Comparison of ENCODE assay signal across 8 cellular contexts in the genomic region with DNA sequence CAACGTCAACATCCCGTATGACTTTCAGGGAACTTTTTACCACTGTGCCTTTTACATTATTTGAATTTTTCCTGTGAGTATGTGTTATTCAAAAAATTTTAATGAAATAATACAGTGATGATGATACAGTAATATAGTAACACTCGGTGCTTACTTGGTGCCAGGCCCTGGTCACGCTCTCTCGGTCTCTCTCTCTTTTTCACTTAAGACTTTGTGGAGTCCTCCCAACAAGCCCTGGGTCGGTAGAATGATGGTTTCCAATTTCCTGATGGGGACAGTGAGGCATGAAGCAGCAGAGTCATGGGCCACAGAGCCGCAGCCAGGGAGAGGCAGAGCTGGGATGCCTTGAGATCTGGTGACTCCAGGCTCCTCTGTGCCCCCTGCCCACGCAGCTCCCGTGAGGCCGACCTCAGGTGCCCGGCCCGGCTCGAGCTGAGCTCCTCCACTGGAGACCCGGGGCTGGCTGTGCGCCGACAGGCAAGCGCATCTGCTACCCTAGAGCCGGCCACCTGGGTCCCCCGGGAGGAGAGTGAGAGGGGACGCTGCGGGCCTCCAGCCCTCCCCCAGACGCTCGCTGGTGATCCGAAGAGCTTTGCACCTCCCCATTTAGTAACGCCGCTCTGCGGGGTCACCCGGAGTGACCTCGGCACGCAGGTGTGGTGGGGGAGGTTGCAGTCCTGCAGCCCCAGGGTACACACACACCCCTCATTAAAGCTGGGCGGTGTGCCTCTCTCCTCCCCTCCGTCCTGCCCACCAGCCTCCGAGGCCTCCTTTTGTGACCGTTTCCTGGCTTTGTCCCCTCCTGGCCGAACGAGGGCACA. TPM values are rescaled to one million over a fixed set of nuclear protein-coding genes. Genes with fewer than 3 reads are reported as not detected.
DNase-seq lines count a peak whose midpoint lies in the region; ATAC-seq and TF ChIP-seq lines count a peak whose summit lies in the region.

No MANE protein-coding gene starts in this region.

- ATAC-seq in GM21737 (IDR thresholded peaks at IDR 0.05; ENCODE audit: unreplicated experiment) (no peak), GM21529 (IDR thresholded peaks at IDR 0.05; ENCODE audit: unreplicated experiment) (no peak), GM18861 (IDR thresholded peaks at IDR 0.05; ENCODE audit: unreplicated experiment) (no peak)

- POLR2A ChIA-PET in BJ (lab: Charles Lee) = interaction anchor here (0.6 kb wide), 1 partner anchor 360 kb away, joined by 3 read pairs; no protein-coding TSS in a partner anchor

- no peaks in the 10 kb centered on the region for H3K9me3 Mint-ChIP-seq in mesothelial cell of epicardium

- TF ChIP-seq CTCF in BJ (IDR thresholded peaks at IDR 0.05; ENCODE audit: insufficient read depth, low read depth, low read length) (no peak), colonic mucosa (IDR thresholded peaks at IDR 0.05) (no peak), mesothelial cell of epicardium (IDR thresholded peaks at IDR 0.05; ENCODE audit: unreplicated experiment) (no peak)

- H3K9me3 ChIP-seq in colonic mucosa = no peaks in the 10 kb centered on the region

- no peaks in the 10 kb centered on the region for H3K4me1 ChIP-seq in colonic mucosa

- peak overlapping the region in 1 of 2 donors; percentile 26 for H3K9ac ChIP-seq in colonic mucosa (ENCODE audit: low read depth in 2 of 2, low read length in 2 of 2)

- H3K36me3 Mint-ChIP-seq in mesothelial cell of epicardium = no peaks in the 10 kb centered on the region

- CTCF ChIA-PET in BJ (lab: Yijun Ruan, JAX) = interaction anchor here (1.3 kb wide), 1 partner anchor 409 kb away, joined by 3 read pairs; no protein-coding TSS in a partner anchor

- peak overlapping the region; percentile 78 for H3K27ac Mint-ChIP-seq in mesothelial cell of epicardium

- no peaks in the 10 kb centered on the region for H3K36me3 ChIP-seq in BJ (ENCODE audit: control insufficient read depth, insufficient read depth, low read length)
- no peaks in the 10 kb centered on the region for H3K36me3 ChIP-seq in colonic mucosa

- peak overlapping the region; percentile 54 for H3K4me3 Mint-ChIP-seq in mesothelial cell of epicardium

- H3K27ac ChIP-seq in colonic mucosa = peak overlapping the region; percentile 8

- DNase-seq in BJ (ENCODE audit: low read depth) = peak; percentile 92
- DNase-seq in M059J (ENCODE audit: low read depth) = peak; percentile 71
- peak; percentile 40 for DNase-seq in colonic mucosa
- no peak for DNase-seq in mesothelial cell of epicardium (ENCODE audit: low spot score in 2 of 2, unreplicated experiment in 2 of 2)
- no peak for DNase-seq in NCI-H446 (lab: John Stamatoyannopoulos, UW)

- H3K4me3 ChIP-seq in BJ (ENCODE audit: low read depth, low read length) = peak overlapping the region; percentile 7
- H3K4me3 ChIP-seq in colonic mucosa = peak overlapping the region; percentile 3

- intact Hi-C loops in colonic mucosa (cut with DNase I) = loop anchor here (5.0 kb wide), 1 partner anchor 38 kb away; no protein-coding TSS in a partner anchor

- H3K27me3 Mint-ChIP-seq in mesothelial cell of epicardium (ENCODE audit: low read depth) = peaks cover 14% of the 10 kb centered on the region

- H3K27me3 ChIP-seq in BJ (ENCODE audit: control insufficient read depth, insufficient read depth, low read length) = no peaks in the 10 kb centered on the region
- H3K27me3 ChIP-seq in colonic mucosa = no peaks in the 10 kb centered on the region

- peaks cover 38% of the 10 kb centered on the region for H3K4me1 Mint-ChIP-seq in mesothelial cell of epicardium

RNA-seq across cellular contexts. Expression of a gene that starts 4.4 kb away (rescaled TPM):
- polyA plus RNA-seq in BJ (2011; rRNA removed) = 0.06 and 0.11 TPM in 2 replicates
- polyA minus RNA-seq in BJ (2011; rRNA and poly(A)+ RNA removed) = not detected in 2 replicates
- total RNA-seq in M059J (2014; rRNA removed; shearing (Covaris generic)) = not detected in 2 replicates
- not detected for total RNA-seq in colonic mucosa
- total RNA-seq in mesothelial cell of epicardium = 0.25 TPM in 1 of 3 replicates, not detected in the others

RNA-seq across cellular contexts. Expression of a gene that starts 12.8 kb away (rescaled TPM):
- 0.07 TPM in 1 of 2 replicates, not detected in the other for polyA plus RNA-seq in BJ (2011; rRNA removed)
- not detected in 2 replicates for polyA minus RNA-seq in BJ (2011; rRNA and poly(A)+ RNA removed)
- total RNA-seq in M059J (2014; rRNA removed; shearing (Covaris generic)) = 0.20 TPM in 1 of 2 replicates, not detected in the other
- total RNA-seq in colonic mucosa (not detected), mesothelial cell of epicardium (0.33 to 0.97 TPM (median 0.56 TPM) in 3 replicates)

RNA-seq across cellular contexts. Expression of a gene that starts 30.9 kb away (rescaled TPM):
- polyA plus RNA-seq in BJ (2011; rRNA removed) = 2.6 and 3.8 TPM in 2 replicates
- polyA minus RNA-seq in BJ (2011; rRNA and poly(A)+ RNA removed) = 4.2 and 10.1 TPM in 2 replicates
- total RNA-seq in M059J (2014; rRNA removed; shearing (Covaris generic)) = 1.6 and 4.3 TPM in 2 replicates
- 1 to 10 TPM; 8.0 to 8.7 TPM for total RNA-seq in colonic mucosa
- 35.0 to 35.2 TPM (median 35.1 TPM) in 3 replicates for total RNA-seq in mesothelial cell of epicardium

RNA-seq across cellular contexts. Expression of a gene that starts 49.6 kb away (rescaled TPM):
- polyA plus RNA-seq in BJ (2011; rRNA removed) = 3.7 and 4.0 TPM in 2 replicates
- polyA minus RNA-seq in BJ (2011; rRNA and poly(A)+ RNA removed) = 2.3 and 2.5 TPM in 2 replicates
- 0.81 and 6.3 TPM in 2 replicates for total RNA-seq in M059J (2014; rRNA removed; shearing (Covaris generic))
- total RNA-seq in colonic mucosa = 10 to 100 TPM; 12.2 to 14.5 TPM
- total RNA-seq in mesothelial cell of epicardium = 31.3 to 31.7 TPM (median 31.6 TPM) in 3 replicates

RNA-seq across cellular contexts. Expression of a gene that starts 50.4 kb away (rescaled TPM):
- 7.8 TPM in 2 replicates for polyA plus RNA-seq in BJ (2011; rRNA removed)
- 2.3 and 2.7 TPM in 2 replicates for polyA minus RNA-seq in BJ (2011; rRNA and poly(A)+ RNA removed)
- 11.7 and 14.7 TPM in 2 replicates for total RNA-seq in M059J (2014; rRNA removed; shearing (Covaris generic))
- total RNA-seq in colonic mucosa (10 to 100 TPM; 30.4 to 33.9 TPM), mesothelial cell of epicardium (5.3 to 7.4 TPM (median 5.7 TPM) in 3 replicates)

Comparison
In these comparisons a context has a peak if more than half of its experiments do, and no peak if none do; other contexts are left out.
1. DNase-seq: peak in BJ (single experiment), M059J (single experiment) and colonic mucosa (single experiment); none in mesothelial cell of epicardium (0 of 2) and NCI-H446 (0 of 2).